8 cellular contexts compared by ENCODE assay signal in the genomic region with DNA sequence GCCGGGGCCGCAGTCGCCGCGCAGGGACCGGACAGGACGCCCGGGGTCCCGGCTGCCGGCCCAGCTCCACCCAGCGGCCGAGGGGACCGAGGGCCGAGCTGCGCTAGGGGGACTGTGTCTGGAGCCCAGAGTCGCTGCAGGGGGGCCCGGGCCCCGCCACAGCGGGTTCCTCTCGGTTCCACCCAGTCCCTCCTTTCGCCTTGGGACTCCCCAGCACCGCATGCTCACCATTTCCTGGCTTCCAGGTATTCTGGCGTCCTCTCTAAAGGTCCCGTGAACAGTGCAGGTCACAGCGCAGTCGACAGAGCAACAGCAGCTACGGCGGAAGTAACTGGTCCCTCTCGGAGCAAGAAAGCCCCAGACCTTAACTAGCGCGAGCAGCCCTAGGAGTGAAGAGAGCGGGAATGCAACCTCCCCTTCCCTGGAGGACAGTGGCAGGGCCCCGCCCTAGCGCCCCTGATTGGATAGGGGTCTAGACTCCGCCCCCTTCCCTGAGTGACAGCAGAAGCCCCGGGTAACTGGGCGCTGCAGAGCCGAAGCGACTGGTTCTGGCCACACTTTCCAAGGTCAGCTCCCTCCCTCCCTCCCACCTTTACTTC. TPM values are rescaled to one million over a fixed set of nuclear protein-coding genes. Genes with fewer than 3 reads are reported as not detected.
DNase-seq lines count a peak whose midpoint lies in the region; ATAC-seq and TF ChIP-seq lines count a peak whose summit lies in the region.

Gene ZNF878 (minus strand): TSS at position 391 of the 599 bp plus-strand sequence. CDS start 160 bp downstream, at position 231.

- H3K27me3 Mint-ChIP-seq in CD8-positive, alpha-beta T cell (ENCODE audit: low read depth) = peaks cover 12% of the 10 kb centered on the region

- H3K9ac ChIP-seq in PC-3 (ENCODE audit: low read length) (peak within 1 kb of the TSS; percentile 10), neural cell (ENCODE audit: low read length) (peak within 1 kb of the TSS; percentile 63)

- H3K79me2 ChIP-seq in PC-3 (ENCODE audit: low read length) = no peaks in the 10 kb centered on the region
- no peaks in the 10 kb centered on the region for H3K79me2 ChIP-seq in neural cell (replicated peaks; ENCODE audit: insufficient read depth, low read length)

- H3K9me2 ChIP-seq in PC-3 (replicated peaks; ENCODE audit: low read length) (no peaks in the 10 kb centered on the region), neural cell (ENCODE audit: insufficient read depth, low read length) (no peaks in the 10 kb centered on the region)

- H3K9me3 ChIP-seq in CD8-positive, alpha-beta T cell (ENCODE audit: low read length) = no peaks in the 10 kb centered on the region
- H3K9me3 ChIP-seq in PC-3 (ENCODE audit: low read length) (peaks cover 5% of the 10 kb centered on the region; the same call in 1 of the 2 replicates), gastroesophageal sphincter (no peaks in the 10 kb centered on the region), neural cell (ENCODE audit: low read length) (no peaks in the 10 kb centered on the region), thymus (ENCODE audit: control insufficient read depth) (no peaks in the 10 kb centered on the region)

- peak; percentile 39 to 42 for TF ChIP-seq POLR2A in gastroesophageal sphincter (IDR thresholded peaks at IDR 0.05)

- no peak for TF ChIP-seq EP300 in gastroesophageal sphincter (IDR thresholded peaks at IDR 0.05)
- TF ChIP-seq EP300 in neural cell (conservative IDR thresholded peaks at IDR 0.05; ENCODE audit: poor library complexity, severe bottlenecking) = no peak

- CTCF ChIA-PET in CD8-positive, alpha-beta T cell (lab: Charles Lee) = interaction anchor here (0.6 to 2.3 kb wide), 3 partner anchors 38 to 129 kb away, joined by 3 to 10 read pairs (median 6); partner anchors contain the start of gene ZNF20
- CTCF ChIA-PET in PC-3 (lab: Charles Lee) = interaction anchor here (2.4 kb wide), 1 partner anchor 255 kb away, joined by 12 read pairs; the partner anchor contains the start of gene ZNF491

- H3K4me3 ChIP-seq in CD8-positive, alpha-beta T cell (ENCODE audit: low read depth, low read length) = peak within 1 kb of the TSS; percentile 75
- H3K4me3 ChIP-seq in PC-3 (ENCODE audit: low read length) (peak within 1 kb of the TSS; percentile 81), gastroesophageal sphincter (peak within 1 kb of the TSS; percentile 57 to 67), neural cell (ENCODE audit: low read length) (peak within 1 kb of the TSS; percentile 83), thymus (ENCODE audit: low read length) (peak within 1 kb of the TSS; percentile 49)

- no peaks in the 10 kb centered on the region for H3K27me3 ChIP-seq in CD8-positive, alpha-beta T cell (ENCODE audit: insufficient read depth, low read length)
- H3K27me3 ChIP-seq in PC-3 (ENCODE audit: low read length) (no peaks in the 10 kb centered on the region), gastroesophageal sphincter (no peaks in the 10 kb centered on the region), neural cell (ENCODE audit: insufficient read depth, low read depth, low read length) (no peaks in the 10 kb centered on the region), thymus (ENCODE audit: control insufficient read depth, insufficient read depth) (peaks cover 3% of the 10 kb centered on the region)

- H3K4me2 ChIP-seq in PC-3 (ENCODE audit: low read length) = peak within 1 kb of the TSS; percentile 80
- H3K4me2 ChIP-seq in neural cell (ENCODE audit: low read length) = peak within 1 kb of the TSS; percentile 61

- H3K27ac ChIP-seq in CD8-positive, alpha-beta T cell (ENCODE audit: low read depth, low read length) = no peak within 1 kb of the TSS
- H3K27ac ChIP-seq in PC-3 (ENCODE audit: low read length) = no peak within 1 kb of the TSS
- H3K27ac ChIP-seq in gastroesophageal sphincter = peak within 1 kb of the TSS; percentile 2 to 81 (median 78)
- no peak within 1 kb of the TSS for H3K27ac ChIP-seq in neural cell (ENCODE audit: low read length)
- H3K27ac ChIP-seq in thymus (ENCODE audit: low read depth) = no peak within 1 kb of the TSS

- peaks cover 10% of the 10 kb centered on the region for H3K4me1 ChIP-seq in CD8-positive, alpha-beta T cell (ENCODE audit: insufficient read depth, low read length)
- H3K4me1 ChIP-seq in PC-3 (ENCODE audit: insufficient read depth, low read length) (peaks cover 7% of the 10 kb centered on the region; the same call in 1 of the 2 replicates), gastroesophageal sphincter (peaks cover 0 to 16% (median 5%) of the 10 kb centered on the region in 3 donors), thymus (ENCODE audit: control insufficient read depth, insufficient read depth, low read length) (peaks cover 12% of the 10 kb centered on the region)

- no TSS peak for BruUV-seq in PC-3 (replicated peaks; lab: Mats Ljungman, UMichigan)

- TF ChIP-seq RAD21 in neural cell (conservative IDR thresholded peaks at IDR 0.05) = peak; percentile 34

- no peaks in the 10 kb centered on the region for H3K36me3 ChIP-seq in CD8-positive, alpha-beta T cell (ENCODE audit: insufficient read depth, low read length)
- H3K36me3 ChIP-seq in PC-3 (ENCODE audit: low read depth, low read length) (peaks cover 6% of the 10 kb centered on the region), gastroesophageal sphincter (no peaks in the 10 kb centered on the region), neural cell (ENCODE audit: insufficient read depth, low read length) (no peaks in the 10 kb centered on the region), thymus (ENCODE audit: control insufficient read depth, insufficient read depth) (no peaks in the 10 kb centered on the region)

- no peak for TF ChIP-seq CTCF in CD8-positive, alpha-beta T cell (IDR thresholded peaks at IDR 0.05)
- TF ChIP-seq CTCF in PC-3 (conservative IDR thresholded peaks at IDR 0.05; ENCODE audit: low read depth, low read length) (peak; percentile 31; the same call in 1 of the 2 replicates), gastroesophageal sphincter (IDR thresholded peaks at IDR 0.05) (no peak), neural cell (IDR thresholded peaks at IDR 0.05; ENCODE audit: poor library complexity, severe bottlenecking) (no peak)

- H2AFZ ChIP-seq in PC-3 (ENCODE audit: low read length) (peak within 1 kb of the TSS; percentile 91), neural cell (ENCODE audit: low read depth, low read length) (peak within 1 kb of the TSS; percentile 33)

- ATAC-seq in CD8-positive, alpha-beta T cell = peak; percentile 72
- ATAC-seq in GM19452 (IDR thresholded peaks at IDR 0.05; ENCODE audit: unreplicated experiment) = peak; percentile 81
- peak; percentile 98 for ATAC-seq in PC-3
- peak; percentile 99 for ATAC-seq in gastroesophageal sphincter

- 0% methylated on average over 1 of the region's 39 CpGs; no CpG with 5 or more reads in 1 of the 2 donors for WGBS in gastroesophageal sphincter (ENCODE audit: low coverage in 1 of 2), 2 donors
- WGBS in thymus = under 1% methylated on average over 39 of the region's 39 CpGs

- H3F3A ChIP-seq in PC-3 (ENCODE audit: low read length, unreplicated experiment) (no peaks in the 10 kb centered on the region), neural cell (ENCODE audit: insufficient read depth, low read length, poor library complexity, severe bottlenecking) (no peaks in the 10 kb centered on the region)

- H3K9me3 Mint-ChIP-seq in CD8-positive, alpha-beta T cell = no peaks in the 10 kb centered on the region

- intact Hi-C loops in CD8-positive, alpha-beta T cell (cut with DNase I, micrococcal nuclease) = loop anchor here (2.0 to 10.0 kb wide), 3 partner anchors 88 to 292 kb away; partner anchors contain the start of genes ZNF700 (in 1 of the 2) and ZNF763 (in 1 of the 2)
- intact Hi-C loops in PC-3 (cut with micrococcal nuclease) = no loop called here

- peak within 1 kb of the TSS; percentile 37 for H3K27ac Mint-ChIP-seq in CD8-positive, alpha-beta T cell

- H4K20me1 ChIP-seq in PC-3 (ENCODE audit: low read length) (no peaks in the 10 kb centered on the region), neural cell (ENCODE audit: insufficient read depth) (no peaks in the 10 kb centered on the region)

- peak within 1 kb of the TSS; percentile 84 for H3K4me3 Mint-ChIP-seq in CD8-positive, alpha-beta T cell

- H3K36me3 Mint-ChIP-seq in CD8-positive, alpha-beta T cell = peaks cover 2% of the 10 kb centered on the region

- POLR2A ChIA-PET in CD8-positive, alpha-beta T cell (lab: Charles Lee) = no interaction called here
- POLR2A ChIA-PET in PC-3 (lab: Charles Lee; ENCODE audit: unreplicated experiment) = interaction anchor here (0.5 to 0.7 kb wide), 2 partner anchors 18 to 1799 kb away, joined by 4 read pairs; partner anchors contain the start of gene ZNF433

- DNase-seq in CD8-positive, alpha-beta T cell = peak in 6 of 7 experiments; percentile 19 to 60 (median 37)
- peak; percentile 58 for DNase-seq in HK-2 (ENCODE audit: unreplicated experiment)
- DNase-seq in PC-3 = peak; percentile 95
- peak; percentile 56 for DNase-seq in activated naive CD4-positive, alpha-beta T cell treated with Interleukin-2 at 50 U/mL for 16 hours

- H3K4me1 Mint-ChIP-seq in CD8-positive, alpha-beta T cell (ENCODE audit: low read depth) = peaks cover 15% of the 10 kb centered on the region

RNA-seq across cellular contexts. Expression of gene ZNF878, which starts in this region (rescaled TPM):
- not detected for total RNA-seq in CD8-positive, alpha-beta T cell
- total RNA-seq in PC-3 (2014; rRNA removed) (0.23 and 1.9 TPM in 2 replicates), gastroesophageal sphincter (under 1 TPM in 1 of 4 donors, not detected in 3; 0.27 TPM)
- polyA plus RNA-seq in neural cell (0.21 TPM in 1 of 2 replicates, not detected in the other), thymus (0.23 TPM)
- polyA minus RNA-seq in neural cell = 0.24 and 0.93 TPM in 2 replicates

Comparison
In these comparisons a context has a peak if more than half of its experiments do, and no peak if none do; other contexts are left out.
1. Peak in DNase-seq, ATAC-seq and H3K4me3 ChIP-seq in CD8-positive, alpha-beta T cell; RNA of the gene not detected or under 1 TPM.
2. Peak in ATAC-seq, H3K4me3 ChIP-seq and H3K27ac ChIP-seq in gastroesophageal sphincter; RNA of the gene not detected or under 1 TPM.
3. DNase-seq: peak in every context shown above with its lines; median percentile 95 in PC-3; 58 in HK-2; 56 in activated naive CD4-positive, alpha-beta T cell treated with Interleukin-2 at 50 U/mL for 16 hours; 37 in CD8-positive, alpha-beta T cell.